Comparison of ENCODE assay signal across 22 cellular contexts in genomic region chr11:105245781-105246315, GRCh38.
A peak's percentile ranks its signal among the peaks of the same experiment; 100 is the strongest.
DNase-seq lines count a peak whose midpoint lies in the region; ATAC-seq and TF ChIP-seq lines count a peak whose summit lies in the region.
"Had no signal": no experiment of that assay in that cellular context is flagged by ENCODE, and none has a peak within 500 bp of the region (broad histone marks: within the 10 kb centered on the region; RNA-seq: fewer than 3 reads in every experiment).

No MANE protein-coding gene starts in this region.

- H4K20me1 ChIP-seq in SK-N-SH (ENCODE audit: insufficient read depth) (no peaks in the 10 kb centered on the region), smooth muscle cell (ENCODE audit: low read depth) (no peaks in the 10 kb centered on the region)

- TF ChIP-seq EP300 in SK-N-SH (IDR thresholded peaks at IDR 0.05; ENCODE audit: borderline replicate concordance in 1 of 2, low read depth in 1 of 2, low read length in 1 of 2), result no peak

- no peaks in the 10 kb centered on the region for H3K79me2 ChIP-seq in SK-N-SH (ENCODE audit: insufficient read depth)
- H3K79me2 ChIP-seq in smooth muscle cell (ENCODE audit: low read depth), result no peaks in the 10 kb centered on the region

- H3K4me1 ChIP-seq in SK-N-SH (ENCODE audit: control insufficient read depth in 1 of 2, insufficient read depth in 2 of 2, low read depth in 1 of 2, low read length in 1 of 2) (peaks cover 0 to 12% of the 10 kb centered on the region in 2 experiments; a peak in 2 of 4 replicates), smooth muscle cell (ENCODE audit: low read depth) (peaks cover 5% of the 10 kb centered on the region)

- no peak for ATAC-seq in SK-N-SH treated with all-trans-retinoic acid at 6 μM for 48 hours
- ATAC-seq: HepG2 had no signal

- no peaks in the 10 kb centered on the region for H3K9me2 ChIP-seq in SK-N-SH

- 93% methylated on average over 3 of the region's 3 CpGs for WGBS in SK-N-SH (ENCODE audit: low lambda C conversion rate)
- 70% methylated on average over 3 of the region's 3 CpGs for WGBS in smooth muscle cell (ENCODE audit: low lambda C conversion rate)

- H3F3A ChIP-seq in SK-N-SH (replicated peaks; ENCODE audit: insufficient read depth) (peaks cover 10% of the 10 kb centered on the region), smooth muscle cell (ENCODE audit: low read depth) (no peaks in the 10 kb centered on the region)

- H3K4me2 ChIP-seq in SK-N-SH (no peak overlapping the region), smooth muscle cell (peak overlapping the region; percentile 74)

- no peak overlapping the region for H3K4me3 ChIP-seq in SK-N-SH (ENCODE audit: low read depth in 2 of 2, low read length in 1 of 2)
- H3K4me3 ChIP-seq in smooth muscle cell, result no peak overlapping the region

- H3K27ac ChIP-seq in SK-N-SH (ENCODE audit: low read depth in 2 of 2, low read length in 1 of 2), result no peak overlapping the region
- peak overlapping the region; percentile 96 for H3K27ac ChIP-seq in smooth muscle cell (ENCODE audit: low read depth)
- H3K27ac ChIP-seq: 22Rv1, HL-60 had no signal

- H3K9ac ChIP-seq in SK-N-SH (no peak overlapping the region), smooth muscle cell (ENCODE audit: low read depth) (no peak overlapping the region)

- H3K9me3 ChIP-seq in SK-N-SH (no peaks in the 10 kb centered on the region), smooth muscle cell (replicated peaks; ENCODE audit: low read depth) (no peaks in the 10 kb centered on the region)

- no peaks in the 10 kb centered on the region for H3K27me3 ChIP-seq in SK-N-SH (ENCODE audit: insufficient read depth)
- no peaks in the 10 kb centered on the region for H3K27me3 ChIP-seq in smooth muscle cell (ENCODE audit: low read depth)

- TF ChIP-seq CTCF in SK-N-SH (IDR thresholded peaks at IDR 0.05) (no peak), smooth muscle cell (IDR thresholded peaks at IDR 0.05; ENCODE audit: borderline replicate concordance, insufficient read depth, poor library complexity, severe bottlenecking) (no peak)

- POLR2A ChIA-PET in SK-N-SH (lab: Yijun Ruan, JAX), result no interaction called here

- DNase-seq in SK-N-SH, result no peak
- DNase-seq in RPMI7951 (ENCODE audit: low read depth), result peak; percentile 53
- peak; percentile 45 for DNase-seq in fibroblast of peridontal ligament (ENCODE audit: extremely low read depth)
- DNase-seq in smooth muscle cell (lab: John Stamatoyannopoulos, UW; ENCODE audit: unreplicated experiment), result no peak
- DNase-seq in NCI-H128 (lab: John Stamatoyannopoulos, UW; ENCODE audit: unreplicated experiment), result no peak
- DNase-seq in C1 segment of cervical spinal cord (lab: John Stamatoyannopoulos, UW), result no peak
- no peak for DNase-seq in NCI-H510A (lab: John Stamatoyannopoulos, UW)
- DNase-seq: AML-193, DMS53, EL, GF-D8, H7, KG1, NCI-H1417 treated with DMSO at 0.1 percent for 48 hours, NCI-H187, NCI-H446 treated with DMSO at 0.1 percent for 48 hours, NCI-H69, SIG-M5 had no signal

- peak overlapping the region; percentile 7; the same call in 1 of the 2 replicates for H2AFZ ChIP-seq in SK-N-SH (ENCODE audit: low read depth)
- no peak overlapping the region for H2AFZ ChIP-seq in smooth muscle cell (ENCODE audit: low read depth)

- CTCF ChIA-PET in SK-N-SH (lab: Yijun Ruan, JAX), result no interaction called here

- H3K36me3 ChIP-seq in SK-N-SH (replicated peaks in 1 of 2; ENCODE audit: control insufficient read depth in 1 of 2, insufficient read depth in 2 of 2, low read length in 1 of 2) (no peaks in the 10 kb centered on the region), smooth muscle cell (ENCODE audit: low read depth) (no peaks in the 10 kb centered on the region)

- no peak for TF ChIP-seq RAD21 in SK-N-SH (IDR thresholded peaks at IDR 0.05; ENCODE audit: low read length)

TF ChIP-seq in SK-N-SH, 30 proteins besides CTCF, POLR2A, EP300 and RAD21 (continues in another document):
- TF ChIP-seq FOXM1 (IDR thresholded peaks at IDR 0.05; ENCODE audit: low read depth), result no peak
- TF ChIP-seq, protein P1, sequence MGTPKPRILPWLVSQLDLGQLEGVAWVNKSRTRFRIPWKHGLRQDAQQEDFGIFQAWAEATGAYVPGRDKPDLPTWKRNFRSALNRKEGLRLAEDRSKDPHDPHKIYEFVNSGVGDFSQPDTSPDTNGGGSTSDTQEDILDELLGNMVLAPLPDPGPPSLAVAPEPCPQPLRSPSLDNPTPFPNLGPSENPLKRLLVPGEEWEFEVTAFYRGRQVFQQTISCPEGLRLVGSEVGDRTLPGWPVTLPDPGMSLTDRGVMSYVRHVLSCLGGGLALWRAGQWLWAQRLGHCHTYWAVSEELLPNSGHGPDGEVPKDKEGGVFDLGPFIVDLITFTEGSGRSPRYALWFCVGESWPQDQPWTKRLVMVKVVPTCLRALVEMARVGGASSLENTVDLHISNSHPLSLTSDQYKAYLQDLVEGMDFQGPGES (IDR thresholded peaks at IDR 0.05; ENCODE audit: low read depth, low read length), result no peak
- TF ChIP-seq NRF1 (IDR thresholded peaks at IDR 0.05; ENCODE audit: low read depth, low read length), result no peak
- no peak for TF ChIP-seq RCOR1 (IDR thresholded peaks at IDR 0.05; ENCODE audit: low read length)
- TF ChIP-seq MAX (IDR thresholded peaks at IDR 0.05; ENCODE audit: low read depth), result no peak
- no peak for TF ChIP-seq SMC3 (IDR thresholded peaks at IDR 0.05; ENCODE audit: low read depth, low read length)
- TF ChIP-seq TCF12 (IDR thresholded peaks at IDR 0.05), result no peak
- TF ChIP-seq FOSL2 (IDR thresholded peaks at IDR 0.05; ENCODE audit: borderline replicate concordance, low read depth), result no peak
- no peak for TF ChIP-seq TEAD4 (IDR thresholded peaks at IDR 0.05; ENCODE audit: borderline replicate concordance, insufficient read depth)
- TF ChIP-seq MXI1 (IDR thresholded peaks at IDR 0.05; ENCODE audit: low read depth, low read length), result no peak
- TF ChIP-seq GABPA (IDR thresholded peaks at IDR 0.05; ENCODE audit: low read depth), result no peak

TF ChIP-seq in SK-N-SH treated with all-trans-retinoic acid at 6 μM for 48 hours, 23 proteins besides CTCF, POLR2A, EP300 and RAD21 (continues in another document):
- no peak for TF ChIP-seq ISL1 (CRISPR knock-in tag; IDR thresholded peaks at IDR 0.05)
- TF ChIP-seq ESRRG (CRISPR knock-in tag; IDR thresholded peaks at IDR 0.05), result no peak
- TF ChIP-seq POU6F1 (CRISPR knock-in tag; IDR thresholded peaks at IDR 0.05; ENCODE audit: borderline replicate concordance, low read depth), result no peak
- TF ChIP-seq ZNF70 (CRISPR knock-in tag; IDR thresholded peaks at IDR 0.05), result no peak
- TF ChIP-seq ZC3H10 (CRISPR knock-in tag; IDR thresholded peaks at IDR 0.05), result no peak
- TF ChIP-seq OSR1 (CRISPR knock-in tag; IDR thresholded peaks at IDR 0.05), result no peak
- no peak for TF ChIP-seq PPARA (CRISPR knock-in tag; IDR thresholded peaks at IDR 0.05; ENCODE audit: borderline replicate concordance)
- no peak for TF ChIP-seq ZFP3 (CRISPR knock-in tag; IDR thresholded peaks at IDR 0.05)
- no peak for TF ChIP-seq GLIS3 (CRISPR knock-in tag; IDR thresholded peaks at IDR 0.05)
- TF ChIP-seq ZNF565 (CRISPR knock-in tag; conservative IDR thresholded peaks at IDR 0.05; ENCODE audit: low read depth), result no peak
- no peak for TF ChIP-seq ZNF8 (CRISPR knock-in tag; IDR thresholded peaks at IDR 0.05)
- TF ChIP-seq CSDC2 (CRISPR knock-in tag; IDR thresholded peaks at IDR 0.05), result no peak
- TF ChIP-seq CREB5 (CRISPR knock-in tag; IDR thresholded peaks at IDR 0.05; ENCODE audit: low read depth), result no peak
- TF ChIP-seq, protein P2, sequence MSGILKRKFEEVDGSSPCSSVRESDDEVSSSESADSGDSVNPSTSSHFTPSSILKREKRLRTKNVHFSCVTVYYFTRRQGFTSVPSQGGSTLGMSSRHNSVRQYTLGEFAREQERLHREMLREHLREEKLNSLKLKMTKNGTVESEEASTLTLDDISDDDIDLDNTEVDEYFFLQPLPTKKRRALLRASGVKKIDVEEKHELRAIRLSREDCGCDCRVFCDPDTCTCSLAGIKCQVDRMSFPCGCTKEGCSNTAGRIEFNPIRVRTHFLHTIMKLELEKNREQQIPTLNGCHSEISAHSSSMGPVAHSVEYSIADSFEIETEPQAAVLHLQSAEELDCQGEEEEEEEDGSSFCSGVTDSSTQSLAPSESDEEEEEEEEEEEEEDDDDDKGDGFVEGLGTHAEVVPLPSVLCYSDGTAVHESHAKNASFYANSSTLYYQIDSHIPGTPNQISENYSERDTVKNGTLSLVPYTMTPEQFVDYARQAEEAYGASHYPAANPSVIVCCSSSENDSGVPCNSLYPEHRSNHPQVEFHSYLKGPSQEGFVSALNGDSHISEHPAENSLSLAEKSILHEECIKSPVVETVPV (CRISPR knock-in tag; IDR thresholded peaks at IDR 0.05), result no peak
- no peak for TF ChIP-seq RARB (CRISPR knock-in tag; IDR thresholded peaks at IDR 0.05)
- no peak for TF ChIP-seq ZFP30 (CRISPR knock-in tag; IDR thresholded peaks at IDR 0.05)
- TF ChIP-seq ARNTL (CRISPR knock-in tag; IDR thresholded peaks at IDR 0.05; ENCODE audit: borderline replicate concordance, low read depth), result no peak

Comparison
In these comparisons a context has a peak if more than half of its experiments do, and no peak if none do; other contexts are left out.
1. DNase-seq: peak in RPMI7951 (single experiment) and fibroblast of peridontal ligament (single experiment); none in SK-N-SH (single experiment), smooth muscle cell (single experiment), NCI-H128 (single experiment), C1 segment of cervical spinal cord (0 of 14) and NCI-H510A (single experiment).